ENCODE assay signal across 8 cellular contexts in genomic region chr10:123154092-123154942, GRCh38. TPM values are rescaled to one million over a fixed set of nuclear protein-coding genes. Genes with fewer than 3 reads are reported as not detected.
A peak's percentile ranks its signal among the peaks of the same experiment; 100 is the strongest.
DNase-seq lines count a peak whose midpoint lies in the region; ATAC-seq and TF ChIP-seq lines count a peak whose summit lies in the region.

Gene BUB3 (plus strand): TSS chr10:123154402. CDS start chr10:123154918, 516 bp downstream.

- no peaks in the 10 kb centered on the region for H3K9me2 ChIP-seq in PC-9 (ENCODE audit: insufficient read depth)

- peak; percentile 92 for ATAC-seq in GM21619 (IDR thresholded peaks at IDR 0.05; ENCODE audit: unreplicated experiment)

- H3F3A ChIP-seq in PC-9 (ENCODE audit: insufficient read depth, low read depth) = no peaks in the 10 kb centered on the region

- POLR2A ChIA-PET in PC-9 (lab: Charles Lee; ENCODE audit: unreplicated experiment) = interaction anchor here (0.6 to 1.0 kb wide), 2 partner anchors 146 to 257 kb away, joined by 4 read pairs; partner anchors contain the start of gene IKZF5

- CTCF ChIA-PET in PC-9 (lab: Charles Lee) = no interaction called here

- peak within 1 kb of the TSS; percentile 95 for H2AFZ ChIP-seq in PC-9

- DNase-seq in DMS153 (lab: John Stamatoyannopoulos, UW) (peak; percentile 99), PC-9 (peak; percentile 90 to 95), epithelial cell of proximal tubule (ENCODE audit: low read depth) (peak; percentile 97), mucosa of gallbladder (ENCODE audit: low spot score) (peak; percentile 99)
- DNase-seq in Jurkat, Clone E6-1 (ENCODE audit: low read depth, low spot score) = peak; percentile 100
- DNase-seq in activated T-cell treated with anti-CD3 and anti-CD28 coated beads, Interleukin-2, amount 50 U/mL, for 1 hour = peak; percentile 86
- DNase-seq in stimulated activated CD8-positive, alpha-beta memory T cell treated with anti-CD3 and anti-CD28 coated beads, Interleukin-4, amount 100 ng/mL, for 4 hours (ENCODE audit: low read depth in 2 of 2, low spot score in 1 of 2) = peak; percentile 87 to 95

- H3K27me3 ChIP-seq in PC-9 (ENCODE audit: insufficient read depth, low read depth) = no peaks in the 10 kb centered on the region

- peak within 1 kb of the TSS; percentile 96 for H3K4me2 ChIP-seq in PC-9

- H3K9me3 ChIP-seq in PC-9 (ENCODE audit: insufficient read depth, low read depth) = no peaks in the 10 kb centered on the region

- peaks cover 29% of the 10 kb centered on the region; the same call in 1 of the 2 replicates for H3K36me3 ChIP-seq in PC-9 (ENCODE audit: low read depth)

- H3K27ac ChIP-seq in PC-9 = peak within 1 kb of the TSS; percentile 57; the same call in 1 of the 2 replicates

- peaks cover 51% of the 10 kb centered on the region for H3K79me2 ChIP-seq in PC-9 (ENCODE audit: low read depth)

- H4K20me1 ChIP-seq in PC-9 (ENCODE audit: insufficient read depth) = peaks cover 20% of the 10 kb centered on the region

- H3K4me1 ChIP-seq in PC-9 (replicated peaks; ENCODE audit: insufficient read depth) = peaks cover 20% of the 10 kb centered on the region

- H3K4me3 ChIP-seq in Jurkat, Clone E6-1 (ENCODE audit: low read length) = peak within 1 kb of the TSS; percentile 92
- H3K4me3 ChIP-seq in PC-9 = peak within 1 kb of the TSS; percentile 92
- peak within 1 kb of the TSS; percentile 94 for H3K4me3 ChIP-seq in epithelial cell of proximal tubule (ENCODE audit: low read depth, low read length)

- TF ChIP-seq CTCF in PC-9 (conservative IDR thresholded peaks at IDR 0.05) (no peak), epithelial cell of proximal tubule (conservative IDR thresholded peaks at IDR 0.05; ENCODE audit: low read depth, low read length) (no peak)

- TSS peak; percentile 44 for BruUV-seq in PC-9 (replicated peaks; lab: Mats Ljungman, UMichigan)

- intact Hi-C loops in PC-9 (cut with micrococcal nuclease; ENCODE audit: unreplicated experiment) = loop anchor here (10.0 kb wide), 1 partner anchor 150 kb away; the partner anchor contains the start of genes ACADSB and IKZF5

RNA-seq across cellular contexts. Expression of gene BUB3, which starts in this region (rescaled TPM):
- 322 TPM for polyA plus RNA-seq in Jurkat, Clone E6-1 (2012; ENCODE audit: insufficient read depth, insufficient read length)
- total RNA-seq in PC-9 (2021) (96.5 and 112 TPM in 2 replicates), epithelial cell of proximal tubule (128 and 226 TPM in 2 replicates), mucosa of gallbladder (64.3 TPM)

Comparison
In these comparisons a context has a peak if more than half of its experiments do, and no peak if none do; other contexts are left out.
1. Peak in every context shown above with its lines: DNase-seq, ATAC-seq, H3K4me3 ChIP-seq and H3K27ac ChIP-seq.